Comparison of ENCODE assay signal across 23 cellular contexts in the genomic region with DNA sequence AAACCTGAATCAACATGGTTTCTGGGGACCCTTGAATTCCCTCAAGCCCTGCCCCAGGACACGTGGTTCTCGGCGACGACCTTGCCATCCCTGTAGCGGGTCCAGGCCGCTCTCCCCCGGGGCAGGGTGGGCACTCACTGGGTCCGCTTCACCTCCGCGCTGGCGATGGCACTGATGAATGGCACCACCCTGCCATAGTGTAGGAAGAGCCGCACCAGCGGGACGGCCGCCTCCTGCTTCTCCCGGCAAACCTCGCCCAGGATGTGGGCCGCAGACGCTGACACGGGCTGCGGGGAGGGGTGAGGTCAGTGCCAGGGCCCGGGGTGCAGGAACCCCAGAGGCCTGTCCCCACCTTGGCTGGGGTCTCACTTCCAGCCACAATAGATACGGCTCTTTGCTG. TPM values are rescaled to one million over a fixed set of nuclear protein-coding genes. Genes with fewer than 3 reads are reported as not detected.
"Had no signal": no experiment of that assay in that cellular context is flagged by ENCODE, and none has a peak within 500 bp of the region (broad histone marks: within the 10 kb centered on the region; RNA-seq: fewer than 3 reads in every experiment).

No MANE protein-coding gene starts in this region.

- H3K27ac Mint-ChIP-seq: activated CD4-positive, alpha-beta T cell treated with anti-CD3 and anti-CD28 coated beads for 36 hours; activated CD8-positive, alpha-beta memory T cell treated with anti-CD3 and anti-CD28 coated beads, Interleukin-2, amount 10 ng/mL, durations not matched to agents 7 days and 5 days; activated CD8-positive, alpha-beta T cell treated with anti-CD3 and anti-CD28 coated beads, Interleukin-2, amount 10 ng/mL, durations not matched to agents 7 days and 5 days; activated naive CD8-positive, alpha-beta T cell; brain had no signal

- H3K27me3 ChIP-seq: ascending aorta, cardiac muscle cell, dorsolateral prefrontal cortex, neutrophil, right lobe of liver, thyroid gland, upper lobe of left lung, vagina had no signal

- H3K4me3 Mint-ChIP-seq: activated CD4-positive, alpha-beta T cell treated with anti-CD3 and anti-CD28 coated beads for 36 hours; activated CD8-positive, alpha-beta memory T cell treated with anti-CD3 and anti-CD28 coated beads, Interleukin-2, amount 10 ng/mL, durations not matched to agents 7 days and 5 days; activated CD8-positive, alpha-beta T cell treated with anti-CD3 and anti-CD28 coated beads, Interleukin-2, amount 10 ng/mL, durations not matched to agents 7 days and 5 days; activated naive CD8-positive, alpha-beta T cell; brain; naive thymus-derived CD8-positive, alpha-beta T cell; stimulated activated naive CD8-positive, alpha-beta T cell treated with anti-CD3 and anti-CD28 coated beads, Interleukin-15, amount 100 ng/mL, for 72 hours had no signal

- H3K36me3 Mint-ChIP-seq: activated naive CD8-positive, alpha-beta T cell had no signal

- H3K27me3 Mint-ChIP-seq: activated CD4-positive, alpha-beta T cell treated with anti-CD3 and anti-CD28 coated beads for 36 hours; activated CD8-positive, alpha-beta memory T cell treated with anti-CD3 and anti-CD28 coated beads, Interleukin-2, amount 10 ng/mL, durations not matched to agents 7 days and 5 days; activated naive CD8-positive, alpha-beta T cell; brain; naive thymus-derived CD8-positive, alpha-beta T cell; stimulated activated naive CD8-positive, alpha-beta T cell treated with anti-CD3 and anti-CD28 coated beads, Interleukin-15, amount 100 ng/mL, for 72 hours had no signal

- H3K9me3 ChIP-seq: ascending aorta, neutrophil, right lobe of liver, thyroid gland, upper lobe of left lung, vagina had no signal

- DNase-seq: activated CD4-positive, alpha-beta T cell treated with anti-CD3 and anti-CD28 coated beads for 36 hours; activated CD4-positive, CD25-positive, alpha-beta regulatory T cell; activated CD8-positive, alpha-beta memory T cell treated with anti-CD3 and anti-CD28 coated beads, Interleukin-2, amount 10 ng/mL, durations not matched to agents 7 days and 5 days; activated CD8-positive, alpha-beta T cell treated with anti-CD3 and anti-CD28 coated beads, Interleukin-2, amount 10 ng/mL, durations not matched to agents 7 days and 5 days; activated effector memory CD4-positive, alpha-beta T cell treated with Interleukin-2 at 50 U/mL for 16 hours; dorsolateral prefrontal cortex; effector memory CD4-positive, alpha-beta T cell; mesenchymal stem cell; naive thymus-derived CD8-positive, alpha-beta T cell; right lobe of liver; stimulated activated CD4-positive, alpha-beta T cell treated with anti-CD3 and anti-CD28 coated beads, Interleukin-2, amount 100 ng/mL, for 48 hours; stimulated activated naive CD8-positive, alpha-beta T cell treated with anti-CD3 and anti-CD28 coated beads, Interleukin-15, amount 100 ng/mL, for 72 hours; T-helper 1 cell; thyroid gland had no signal

- H3K9me3 Mint-ChIP-seq: brain; stimulated activated naive CD8-positive, alpha-beta T cell treated with anti-CD3 and anti-CD28 coated beads, Interleukin-15, amount 100 ng/mL, for 72 hours had no signal

- H3K4me1 ChIP-seq: ascending aorta, right lobe of liver had no signal

- H3K4me1 Mint-ChIP-seq: activated CD8-positive, alpha-beta memory T cell treated with anti-CD3 and anti-CD28 coated beads, Interleukin-2, amount 10 ng/mL, durations not matched to agents 7 days and 5 days had no signal

- H3K27ac ChIP-seq: ascending aorta, cardiac muscle cell, coronary artery, dorsolateral prefrontal cortex, neutrophil, right lobe of liver, thyroid gland, upper lobe of left lung, vagina had no signal

- ATAC-seq: activated CD4-positive, alpha-beta T cell treated with anti-CD3 and anti-CD28 coated beads for 36 hours; activated CD8-positive, alpha-beta memory T cell treated with anti-CD3 and anti-CD28 coated beads, Interleukin-2, amount 10 ng/mL, durations not matched to agents 7 days and 5 days; activated CD8-positive, alpha-beta T cell treated with anti-CD3 and anti-CD28 coated beads, Interleukin-2, amount 10 ng/mL, durations not matched to agents 7 days and 5 days; naive thymus-derived CD8-positive, alpha-beta T cell; right lobe of liver; stimulated activated naive CD8-positive, alpha-beta T cell treated with anti-CD3 and anti-CD28 coated beads, Interleukin-15, amount 100 ng/mL, for 72 hours had no signal

RNA-seq across cellular contexts. Expression of a gene that starts 44.1 kb away (rescaled TPM):
- total RNA-seq: cardiac muscle cell, epithelial cell of proximal tubule, vagina had no signal
